1 cellular context compared by ENCODE assay signal in genomic region chr14:24093901-24094838, GRCh38.
TF ChIP-seq lines count a peak whose summit lies in the region.

Gene PCK2, plus strand, starts transcription at chr14:24094311. Its CDS starts 95 bp downstream, at chr14:24094406.

TF ChIP-seq in HepG2, 621 proteins besides CTCF, POLR2A, EP300 and RAD21 (continued from another document and continues in another):
- no peak; the same call in none of the 2 replicates for TF ChIP-seq HBP1 (CRISPR knock-in tag; IDR thresholded peaks at IDR 0.05; ENCODE audit: low read depth)
- no peak for TF ChIP-seq ZNF607 (CRISPR knock-in tag; IDR thresholded peaks at IDR 0.05; ENCODE audit: borderline replicate concordance)
- TF ChIP-seq PRDM10 (CRISPR knock-in tag; IDR thresholded peaks at IDR 0.05; ENCODE audit: low read depth): peak; percentile 58; the same call in 1 of the 2 replicates
- no peak for TF ChIP-seq ZNF670 (CRISPR knock-in tag; IDR thresholded peaks at IDR 0.05; ENCODE audit: borderline replicate concordance)
- TF ChIP-seq RAD51 (IDR thresholded peaks at IDR 0.05; ENCODE audit: borderline replicate concordance): no peak
- no peak; the same call in none of the 2 replicates for TF ChIP-seq ZNF276 (CRISPR knock-in tag; IDR thresholded peaks at IDR 0.05; ENCODE audit: low read depth)
- peak; percentile 84 for TF ChIP-seq THRA (CRISPR knock-in tag; IDR thresholded peaks at IDR 0.05; ENCODE audit: borderline replicate concordance)
- peak; percentile 79 for TF ChIP-seq TFE3 (CRISPR knock-in tag; IDR thresholded peaks at IDR 0.05)
- no peak for TF ChIP-seq ZNF878 (CRISPR knock-in tag; IDR thresholded peaks at IDR 0.05)
- peak; percentile 92 for TF ChIP-seq ZBTB38 (CRISPR knock-in tag; IDR thresholded peaks at IDR 0.05)
- peak; percentile 57; the same call in 1 of the 2 replicates for TF ChIP-seq XBP1 (CRISPR knock-in tag; IDR thresholded peaks at IDR 0.05)
- TF ChIP-seq ZBTB40 (IDR thresholded peaks at IDR 0.05): no peak
- no peak for TF ChIP-seq ZBTB40 (CRISPR knock-in tag; IDR thresholded peaks at IDR 0.05)
- peak; percentile 93 for TF ChIP-seq KAT8 (CRISPR knock-in tag; IDR thresholded peaks at IDR 0.05)
- peak; percentile 93 for TF ChIP-seq ZNF367 (CRISPR knock-in tag; IDR thresholded peaks at IDR 0.05; ENCODE audit: borderline replicate concordance)
- TF ChIP-seq ZNF713 (CRISPR knock-in tag; IDR thresholded peaks at IDR 0.05): peak; percentile 97
- no peak for TF ChIP-seq ARID4A (CRISPR knock-in tag; IDR thresholded peaks at IDR 0.05; ENCODE audit: borderline replicate concordance)
- peak; percentile 78 for TF ChIP-seq BCL6 (CRISPR knock-in tag; IDR thresholded peaks at IDR 0.05)
- peak; percentile 97 for TF ChIP-seq KLF12 (CRISPR knock-in tag; IDR thresholded peaks at IDR 0.05; ENCODE audit: borderline replicate concordance)
- peak; percentile 72 for TF ChIP-seq NFYB (CRISPR knock-in tag; IDR thresholded peaks at IDR 0.05)
- peak; percentile 97 for TF ChIP-seq GATA4 (IDR thresholded peaks at IDR 0.05; ENCODE audit: borderline replicate concordance, low read depth)
- TF ChIP-seq PCBP1 (IDR thresholded peaks at IDR 0.05; ENCODE audit: borderline replicate concordance, low read depth, low read length): peak; percentile 97
- TF ChIP-seq ZNF816 (CRISPR knock-in tag; IDR thresholded peaks at IDR 0.05; ENCODE audit: borderline replicate concordance): no peak
- TF ChIP-seq YEATS4 (CRISPR knock-in tag; IDR thresholded peaks at IDR 0.05; ENCODE audit: borderline replicate concordance): peak; percentile 98
- TF ChIP-seq ZNF552 (CRISPR knock-in tag; IDR thresholded peaks at IDR 0.05; ENCODE audit: borderline replicate concordance): peak; percentile 95; the same call in 1 of the 2 replicates
- TF ChIP-seq GABPA (IDR thresholded peaks at IDR 0.05; ENCODE audit: low read depth, low read length): no peak
- no peak for TF ChIP-seq GABPA (CRISPR knock-in tag; IDR thresholded peaks at IDR 0.05; ENCODE audit: low read depth)
- peak; percentile 99; the same call in 1 of the 2 replicates for TF ChIP-seq ZNF513 (CRISPR knock-in tag; conservative IDR thresholded peaks at IDR 0.05)
